Comparison of ENCODE assay signal across 14 cellular contexts in the genomic region with DNA sequence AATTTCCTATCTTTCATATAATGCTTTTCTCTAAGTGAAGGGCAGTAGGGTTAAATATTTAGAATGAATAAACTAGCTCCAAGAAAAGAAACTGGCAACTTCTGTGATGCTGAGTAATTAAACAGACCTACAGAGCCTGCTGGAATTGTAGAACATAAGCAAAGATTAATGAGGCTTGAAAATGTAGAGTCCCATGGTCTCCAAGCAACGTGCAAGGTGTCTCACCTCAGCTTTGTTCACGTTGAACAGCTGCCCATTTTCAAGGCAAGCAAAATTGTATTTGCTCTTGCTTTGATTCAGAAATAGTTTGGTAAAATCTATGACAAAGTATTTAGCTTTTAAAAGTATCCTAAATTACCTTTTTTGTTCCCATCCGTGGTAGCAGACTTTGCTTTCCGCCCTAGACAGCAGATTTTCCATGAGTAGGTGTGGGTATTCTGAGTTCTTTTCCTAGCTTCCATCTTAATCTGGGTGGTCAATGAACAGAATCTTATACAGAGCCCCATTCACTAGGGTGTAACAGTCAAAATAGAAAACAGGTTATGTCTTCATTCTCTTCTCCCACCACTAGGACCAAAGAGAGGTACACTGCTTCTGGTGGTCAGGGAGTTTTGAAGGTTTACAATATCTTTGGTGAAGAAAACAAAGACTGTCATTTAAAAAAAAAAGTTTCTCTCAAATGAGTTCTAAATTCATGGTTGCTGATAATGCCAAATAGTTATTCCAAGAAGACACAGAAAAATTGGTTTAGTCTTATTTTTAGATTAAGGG. TPM values are rescaled to one million over a fixed set of nuclear protein-coding genes. Genes with fewer than 3 reads are reported as not detected.
A peak's percentile ranks its signal among the peaks of the same experiment; 100 is the strongest.
DNase-seq lines count a peak whose midpoint lies in the region; ATAC-seq and TF ChIP-seq lines count a peak whose summit lies in the region.
"Had no signal": no experiment of that assay in that cellular context is flagged by ENCODE, and none has a peak within 500 bp of the region (broad histone marks: within the 10 kb centered on the region; RNA-seq: fewer than 3 reads in every experiment).

No MANE protein-coding gene starts in this region.

- TF ChIP-seq CTCF in HCT116 (IDR thresholded peaks at IDR 0.05 in 2 of 3, conservative IDR thresholded peaks at IDR 0.05 in 1 of 3; ENCODE audit: borderline replicate concordance in 1 of 3, insufficient read depth in 1 of 3, low read depth in 2 of 3, low read length in 2 of 3) (no peak), WTC11 (IDR thresholded peaks at IDR 0.05) (no peak), neural progenitor cell (IDR thresholded peaks at IDR 0.05) (peak; percentile 17)

- no peaks in the 10 kb centered on the region for H4K20me1 ChIP-seq in HCT116 (ENCODE audit: insufficient read depth)
- no peaks in the 10 kb centered on the region for H4K20me1 ChIP-seq in neural progenitor cell (ENCODE audit: low read depth)

- ATAC-seq in HCT116 (peak; percentile 42; the same call in 1 of the 2 replicates), WTC11 (peak; percentile 58; the same call in 1 of the 2 replicates), HG03025 (IDR thresholded peaks at IDR 0.05; ENCODE audit: low FRiP score, unreplicated experiment) (no peak), GM18909 (IDR thresholded peaks at IDR 0.05; ENCODE audit: poor library complexity, unreplicated experiment) (no peak)
- ATAC-seq: gastroesophageal sphincter, GM23338, sciatic nerve had no signal

- no peak overlapping the region for H3K4me3 ChIP-seq in HCT116 (replicated peaks in 1 of 2; ENCODE audit: low read depth in 1 of 2, low read length in 2 of 2)
- no peak overlapping the region for H3K4me3 ChIP-seq in neural progenitor cell
- H3K4me3 ChIP-seq: gastroesophageal sphincter, GM23338 had no signal

- H3K9me3 ChIP-seq in HCT116 (ENCODE audit: control insufficient read depth in 1 of 2, insufficient read depth in 1 of 2, low read depth in 1 of 2, low read length in 2 of 2), result no peaks in the 10 kb centered on the region
- H3K9me3 ChIP-seq in neural progenitor cell (ENCODE audit: low read depth), result no peaks in the 10 kb centered on the region
- H3K9me3 ChIP-seq: gastroesophageal sphincter had no signal

- H3K36me3 ChIP-seq in HCT116 (ENCODE audit: control insufficient read depth in 1 of 2, insufficient read depth in 2 of 2, low read length in 2 of 2) (no peaks in the 10 kb centered on the region), neural progenitor cell (no peaks in the 10 kb centered on the region)
- H3K36me3 ChIP-seq: gastroesophageal sphincter had no signal

- no peak for TF ChIP-seq POLR2A in HCT116 (IDR thresholded peaks at IDR 0.05; ENCODE audit: borderline replicate concordance, extremely low read depth, insufficient read depth, insufficient read length)

- H2AFZ ChIP-seq in HCT116 (ENCODE audit: low read depth, low read length, poor library complexity, severe bottlenecking) (no peak overlapping the region), neural progenitor cell (replicated peaks) (no peak overlapping the region)
- H2AFZ ChIP-seq: GM23338 had no signal

- H3K27ac ChIP-seq in HCT116 (ENCODE audit: low read depth, low read length) (no peak overlapping the region), neural progenitor cell (no peak overlapping the region)
- H3K27ac ChIP-seq: gastroesophageal sphincter had no signal

- no peaks in the 10 kb centered on the region for H3K27me3 Mint-ChIP-seq in WTC11 (ENCODE audit: low read depth)
- H3K27me3 Mint-ChIP-seq in neural progenitor cell (ENCODE audit: insufficient read depth, low read depth), result no peaks in the 10 kb centered on the region

- RAD21 ChIA-PET in HCT116 (lab: Charles Lee; ENCODE audit: low non-redundant PET in 1 of 2, low total read pairs in 2 of 2, uncharacterized antibody in 2 of 2, unreplicated experiment in 2 of 2), result no interaction called here

- no peaks in the 10 kb centered on the region for H3K9me2 ChIP-seq in HCT116 (ENCODE audit: insufficient read depth)

- H3K9ac ChIP-seq in HCT116 (ENCODE audit: low read length) (no peak overlapping the region), neural progenitor cell (no peak overlapping the region)

- no peaks in the 10 kb centered on the region for H3K9me3 Mint-ChIP-seq in WTC11
- H3K9me3 Mint-ChIP-seq in neural progenitor cell, result no peaks in the 10 kb centered on the region
- H3K9me3 Mint-ChIP-seq: GM23338 had no signal

- DNase-seq in HCT116 (ENCODE audit: low read depth, low spot score) (no peak), NCI-H2107 (lab: John Stamatoyannopoulos, UW) (peak; percentile 6), WTC11 (ENCODE audit: low spot score) (no peak), neural progenitor cell (ENCODE audit: low spot score) (no peak), NCI-H187 (lab: John Stamatoyannopoulos, UW) (no peak)
- DNase-seq: NCI-H446 treated with DMSO at 0.1 percent for 48 hours; stimulated activated CD4-positive, alpha-beta T cell treated with anti-CD3 and anti-CD28 coated beads, Interleukin-2, amount 100 ng/mL, for 24 hours; substantia nigra had no signal

- H3K4me1 Mint-ChIP-seq in WTC11 (no peaks in the 10 kb centered on the region), neural progenitor cell (no peaks in the 10 kb centered on the region)
- H3K4me1 Mint-ChIP-seq: GM23338 had no signal

- H3K27ac Mint-ChIP-seq in WTC11 (no peak overlapping the region), neural progenitor cell (no peak overlapping the region)
- H3K27ac Mint-ChIP-seq: GM23338 had no signal

- TF ChIP-seq RAD21 in HCT116 (IDR thresholded peaks at IDR 0.05; ENCODE audit: low read depth), result no peak

- H3K27me3 ChIP-seq in HCT116 (ENCODE audit: insufficient read depth, low read length) (no peaks in the 10 kb centered on the region), neural progenitor cell (no peaks in the 10 kb centered on the region)
- H3K27me3 ChIP-seq: gastroesophageal sphincter had no signal

- intact Hi-C loops in HCT116 (cut with micrococcal nuclease), result no loop called here

- POLR2A ChIA-PET in HCT116 (lab: Charles Lee), result no interaction called here
- POLR2A ChIA-PET in WTC11 (lab: Charles Lee), result no interaction called here

- no peak overlapping the region for H3K4me3 Mint-ChIP-seq in WTC11
- no peak overlapping the region for H3K4me3 Mint-ChIP-seq in neural progenitor cell
- H3K4me3 Mint-ChIP-seq: GM23338 had no signal

- no peaks in the 10 kb centered on the region for H3K79me2 ChIP-seq in HCT116 (ENCODE audit: insufficient read depth, low read length)
- H3K79me2 ChIP-seq in neural progenitor cell (ENCODE audit: low read depth), result no peaks in the 10 kb centered on the region

- no peaks in the 10 kb centered on the region for H3K36me3 Mint-ChIP-seq in WTC11
- H3K36me3 Mint-ChIP-seq in neural progenitor cell, result no peaks in the 10 kb centered on the region

- no peaks in the 10 kb centered on the region for H3K4me1 ChIP-seq in HCT116 (ENCODE audit: control insufficient read depth in 1 of 2, insufficient read depth in 2 of 2, low read length in 2 of 2)
- no peaks in the 10 kb centered on the region for H3K4me1 ChIP-seq in neural progenitor cell

- BruUV-seq in HCT116 (replicated peaks; lab: Mats Ljungman, UMichigan), result no TSS peak

- H3K4me2 ChIP-seq in HCT116 (ENCODE audit: low read length), result no peak overlapping the region
- H3K4me2 ChIP-seq in neural progenitor cell, result no peak overlapping the region
- H3K4me2 ChIP-seq: GM23338 had no signal

- H3F3A ChIP-seq in neural progenitor cell (ENCODE audit: low read depth), result no peaks in the 10 kb centered on the region

- CTCF ChIA-PET in HCT116 (lab: Charles Lee) (interaction anchor here (0.8 to 1.0 kb wide), 2 partner anchors 9 to 28 kb away, joined by 3 read pairs; no protein-coding TSS in a partner anchor), WTC11 (lab: Charles Lee) (interaction anchor here (1.1 to 2.0 kb wide), 3 partner anchors 78 to 215 kb away, joined by 3 to 6 read pairs (median 4); no protein-coding TSS in a partner anchor)

TF ChIP-seq in HCT116, 20 proteins besides CTCF, POLR2A, EP300 and RAD21 (continues in another document):
- TF ChIP-seq SP1 (IDR thresholded peaks at IDR 0.05; ENCODE audit: low read depth) (no peak), CBX3 (IDR thresholded peaks at IDR 0.05; ENCODE audit: low read depth) (no peak), YY1 (IDR thresholded peaks at IDR 0.05; ENCODE audit: extremely low read depth, insufficient replicate concordance, low read depth, low read length) (no peak), FOSL1 (IDR thresholded peaks at IDR 0.05; ENCODE audit: low read depth) (no peak), ATF3 (IDR thresholded peaks at IDR 0.05) (no peak), JUND (IDR thresholded peaks at IDR 0.05) (no peak), POLR2AphosphoS5 (IDR thresholded peaks at IDR 0.05; ENCODE audit: low read depth, low read length) (no peak), MAX (IDR thresholded peaks at IDR 0.05) (no peak), ELF1 (IDR thresholded peaks at IDR 0.05; ENCODE audit: borderline replicate concordance, low read depth) (no peak)

TF ChIP-seq in WTC11, 78 proteins besides CTCF, POLR2A, EP300 and RAD21 (continues in another document):
- TF ChIP-seq SMAD3 (CRISPR knock-in tag; IDR thresholded peaks at IDR 0.05; ENCODE audit: borderline replicate concordance) (no peak), ZNF281 (CRISPR knock-in tag; IDR thresholded peaks at IDR 0.05) (no peak), RORB (CRISPR knock-in tag; IDR thresholded peaks at IDR 0.05) (no peak), IRF2 (CRISPR knock-in tag; IDR thresholded peaks at IDR 0.05; ENCODE audit: borderline replicate concordance, low read depth) (no peak)

RNA-seq across cellular contexts. Expression of gene TYRP1, which starts 52.1 kb away (rescaled TPM):
- total RNA-seq in HCT116 (2021; ENCODE audit: unreplicated experiment) (not detected), WTC11 (2021) (0.14 to 0.39 TPM (median 0.31 TPM) in 3 replicates), neural progenitor cell (ENCODE audit: low replicate concordance) (0.75 TPM in 1 of 2 replicates, not detected in the other)
- 0.11 TPM in 1 of 2 replicates, not detected in the other for polyA plus RNA-seq in HCT116 (2012)
- total RNA-seq: GM23338, sciatic nerve had no signal
- polyA plus RNA-seq: GM23338, neural cell had no signal

Comparison
In these comparisons a context has a peak if more than half of its experiments do, and no peak if none do; other contexts are left out.
1. ATAC-seq: peak in HCT116 (single experiment) and WTC11 (single experiment); none in HG03025 (single experiment) and GM18909 (single experiment).